In the genomic region with DNA sequence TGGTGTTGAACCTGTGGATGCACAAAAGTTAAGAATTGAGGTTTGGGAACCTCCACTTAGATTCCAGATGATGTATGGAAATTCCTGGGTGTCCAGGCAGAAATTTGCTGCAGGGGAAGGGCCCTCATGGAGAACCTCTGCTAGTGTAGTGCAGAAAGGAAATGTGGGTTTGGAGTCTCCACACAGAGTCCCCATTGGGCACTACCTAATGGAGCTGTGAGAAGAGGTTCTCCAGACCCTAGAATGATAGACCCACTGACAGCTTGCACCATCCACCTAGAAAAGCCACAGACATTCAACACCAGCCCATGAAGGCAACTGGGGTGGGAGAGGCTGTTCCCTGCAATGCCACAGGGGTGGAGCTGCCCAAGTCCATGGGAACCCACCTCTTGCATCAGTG, we compare ENCODE assay signal across 8 cellular contexts.
"Had no signal": no experiment of that assay in that cellular context is flagged by ENCODE, and none has a peak within 500 bp of the region (broad histone marks: within the 10 kb centered on the region; RNA-seq: fewer than 3 reads in every experiment).

No MANE protein-coding gene starts in this region.

- H3K36me3 Mint-ChIP-seq: IgD-negative memory B cell had no signal

- H3K4me1 Mint-ChIP-seq: IgD-negative memory B cell had no signal

- H3K27me3 Mint-ChIP-seq: IgD-negative memory B cell had no signal

- FAIRE-seq: HepG2, HTR-8/SVneo, K562 had no signal

- H3K4me3 Mint-ChIP-seq: IgD-negative memory B cell had no signal

- ATAC-seq: HepG2, K562 had no signal

- DNase-seq: IMR-90, KBM-7, KG1 had no signal

- H3K27ac ChIP-seq: HL-60 had no signal

- H3K27ac Mint-ChIP-seq: IgD-negative memory B cell had no signal

- H3K4me3 ChIP-seq: K562 had no signal
